2 cellular contexts compared by ENCODE assay signal in the genomic region with DNA sequence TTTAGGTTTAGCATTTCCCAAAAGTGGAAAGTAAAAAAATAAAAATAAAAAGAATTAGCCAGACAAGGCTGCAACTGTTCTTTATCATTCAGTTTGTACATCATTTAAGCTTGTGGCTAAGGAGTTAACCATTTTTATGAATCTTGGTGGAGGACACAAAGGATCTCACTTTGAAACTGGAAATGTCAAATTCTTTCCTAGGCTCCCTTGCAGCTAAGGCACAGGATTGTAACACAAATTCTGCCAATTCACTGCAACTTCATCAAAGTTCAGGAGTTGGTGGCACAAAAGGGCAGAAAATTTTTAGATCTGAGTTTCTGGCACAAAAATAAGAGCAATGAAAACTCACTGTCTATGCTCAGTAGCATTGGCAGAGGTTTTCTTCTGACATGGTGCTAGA.
TF ChIP-seq lines count a peak whose summit lies in the region.

No MANE protein-coding gene starts in this region.

TF ChIP-seq in H1, 55 proteins besides CTCF, POLR2A, EP300 and RAD21:
- TF ChIP-seq JUN (IDR thresholded peaks at IDR 0.05; ENCODE audit: low read depth, low read length) (no peak), SUZ12 (IDR thresholded peaks at IDR 0.05; ENCODE audit: low read length) (no peak), SIX5 (IDR thresholded peaks at IDR 0.05; ENCODE audit: low read depth, low read length) (no peak), BRCA1 (IDR thresholded peaks at IDR 0.05; ENCODE audit: low read depth, low read length) (no peak), SIN3A (conservative IDR thresholded peaks at IDR 0.05 in 1 of 2, IDR thresholded peaks at IDR 0.05 in 1 of 2; ENCODE audit: low read depth in 1 of 2, low read length in 2 of 2) (no peak), MAFK (IDR thresholded peaks at IDR 0.05; ENCODE audit: low read depth, low read length) (no peak), SP4 (IDR thresholded peaks at IDR 0.05; ENCODE audit: low read length) (no peak), RXRA (IDR thresholded peaks at IDR 0.05; ENCODE audit: insufficient read depth, low read depth, low read length) (no peak), ASH2L (IDR thresholded peaks at IDR 0.05; ENCODE audit: low read length) (no peak), KDM5A (IDR thresholded peaks at IDR 0.05; ENCODE audit: low read length) (no peak), BACH1 (IDR thresholded peaks at IDR 0.05; ENCODE audit: low read length) (no peak), JUND (IDR thresholded peaks at IDR 0.05; ENCODE audit: low read length) (no peak), CHD2 (IDR thresholded peaks at IDR 0.05; ENCODE audit: low read length) (no peak), SP2 (IDR thresholded peaks at IDR 0.05; ENCODE audit: low read length) (no peak)

TF ChIP-seq in SK-N-SH treated with all-trans-retinoic acid at 6 μM for 48 hours, 23 proteins besides CTCF, POLR2A, EP300 and RAD21:
- TF ChIP-seq, protein P1, sequence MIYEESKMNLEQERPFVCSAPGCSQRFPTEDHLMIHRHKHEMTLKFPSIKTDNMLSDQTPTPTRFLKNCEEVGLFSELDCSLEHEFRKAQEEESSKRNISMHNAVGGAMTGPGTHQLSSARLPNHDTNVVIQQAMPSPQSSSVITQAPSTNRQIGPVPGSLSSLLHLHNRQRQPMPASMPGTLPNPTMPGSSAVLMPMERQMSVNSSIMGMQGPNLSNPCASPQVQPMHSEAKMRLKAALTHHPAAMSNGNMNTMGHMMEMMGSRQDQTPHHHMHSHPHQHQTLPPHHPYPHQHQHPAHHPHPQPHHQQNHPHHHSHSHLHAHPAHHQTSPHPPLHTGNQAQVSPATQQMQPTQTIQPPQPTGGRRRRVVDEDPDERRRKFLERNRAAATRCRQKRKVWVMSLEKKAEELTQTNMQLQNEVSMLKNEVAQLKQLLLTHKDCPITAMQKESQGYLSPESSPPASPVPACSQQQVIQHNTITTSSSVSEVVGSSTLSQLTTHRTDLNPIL (CRISPR knock-in tag; IDR thresholded peaks at IDR 0.05; ENCODE audit: low read depth), result no peak
- TF ChIP-seq, protein P2, sequence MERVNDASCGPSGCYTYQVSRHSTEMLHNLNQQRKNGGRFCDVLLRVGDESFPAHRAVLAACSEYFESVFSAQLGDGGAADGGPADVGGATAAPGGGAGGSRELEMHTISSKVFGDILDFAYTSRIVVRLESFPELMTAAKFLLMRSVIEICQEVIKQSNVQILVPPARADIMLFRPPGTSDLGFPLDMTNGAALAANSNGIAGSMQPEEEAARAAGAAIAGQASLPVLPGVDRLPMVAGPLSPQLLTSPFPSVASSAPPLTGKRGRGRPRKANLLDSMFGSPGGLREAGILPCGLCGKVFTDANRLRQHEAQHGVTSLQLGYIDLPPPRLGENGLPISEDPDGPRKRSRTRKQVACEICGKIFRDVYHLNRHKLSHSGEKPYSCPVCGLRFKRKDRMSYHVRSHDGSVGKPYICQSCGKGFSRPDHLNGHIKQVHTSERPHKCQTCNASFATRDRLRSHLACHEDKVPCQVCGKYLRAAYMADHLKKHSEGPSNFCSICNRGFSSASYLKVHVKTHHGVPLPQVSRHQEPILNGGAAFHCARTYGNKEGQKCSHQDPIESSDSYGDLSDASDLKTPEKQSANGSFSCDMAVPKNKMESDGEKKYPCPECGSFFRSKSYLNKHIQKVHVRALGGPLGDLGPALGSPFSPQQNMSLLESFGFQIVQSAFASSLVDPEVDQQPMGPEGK (CRISPR knock-in tag; IDR thresholded peaks at IDR 0.05; ENCODE audit: borderline replicate concordance), result no peak
- TF ChIP-seq ARNTL (CRISPR knock-in tag; IDR thresholded peaks at IDR 0.05; ENCODE audit: borderline replicate concordance, low read depth) (no peak), BACH2 (CRISPR knock-in tag; IDR thresholded peaks at IDR 0.05; ENCODE audit: borderline replicate concordance) (no peak), PPARA (CRISPR knock-in tag; IDR thresholded peaks at IDR 0.05; ENCODE audit: borderline replicate concordance) (no peak), ZNF565 (CRISPR knock-in tag; conservative IDR thresholded peaks at IDR 0.05; ENCODE audit: low read depth) (no peak), ZNF70 (CRISPR knock-in tag; IDR thresholded peaks at IDR 0.05) (no peak)
